ENCODE assay signal across 14 cellular contexts in the genomic region with DNA sequence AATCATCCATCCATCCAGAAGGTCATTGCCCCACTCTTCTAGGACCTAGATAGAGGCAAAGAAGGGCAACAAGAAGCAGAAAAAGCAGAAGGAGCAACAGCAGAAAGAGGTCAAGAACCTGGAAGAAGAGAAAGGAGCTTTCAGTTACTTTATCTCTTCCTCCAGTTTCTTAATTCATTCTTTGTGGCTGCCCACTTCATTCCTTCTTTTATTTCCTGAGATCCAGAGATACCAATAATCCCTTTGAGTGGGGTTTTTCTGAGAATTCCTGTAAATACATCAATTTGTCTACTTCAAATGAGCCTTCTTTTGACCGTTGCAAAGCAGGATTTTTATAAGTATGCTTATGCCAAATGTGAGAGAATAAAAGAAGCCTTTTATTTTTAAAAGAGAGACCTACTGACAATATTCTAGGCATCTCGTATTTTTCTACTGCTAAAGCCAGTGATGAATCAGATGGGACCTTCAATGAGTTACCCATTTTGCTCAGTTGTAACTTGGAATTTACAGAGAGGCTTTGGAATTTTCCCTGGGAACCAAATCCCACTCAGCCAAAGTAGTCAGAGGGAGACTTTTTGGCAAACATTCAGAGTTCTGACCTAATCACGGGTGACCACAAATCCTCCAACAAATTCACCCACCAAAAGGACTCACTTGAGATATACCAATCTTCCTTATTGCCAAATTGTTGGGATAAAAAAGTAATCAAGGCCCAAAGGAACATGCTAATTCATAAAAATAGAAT. TPM values are rescaled to one million over a fixed set of nuclear protein-coding genes. Genes with fewer than 3 reads are reported as not detected.
DNase-seq lines count a peak whose midpoint lies in the region; ATAC-seq, FAIRE-seq and TF ChIP-seq lines count a peak whose summit lies in the region.
"Had no signal": no experiment of that assay in that cellular context is flagged by ENCODE, and none has a peak within 500 bp of the region (broad histone marks: within the 10 kb centered on the region; RNA-seq: fewer than 3 reads in every experiment).

No MANE protein-coding gene starts in this region.

- BruUV-seq in K562 (replicated peaks; lab: Mats Ljungman, UMichigan) (no TSS peak), OCI-LY7 (replicated peaks; lab: Mats Ljungman, UMichigan) (no TSS peak)

- FAIRE-seq in HTR-8/SVneo (lab: Jason Lieb, UNC) = no peak
- FAIRE-seq in K562 (lab: Jason Lieb, UNC) = no peak

- no peaks in the 10 kb centered on the region for H3K9me1 ChIP-seq in K562 (ENCODE audit: control insufficient read depth, insufficient read depth, low read length)

- TF ChIP-seq RAD21 in K562 (CRISPR knock-in tag; conservative IDR thresholded peaks at IDR 0.05 in 1 of 2, IDR thresholded peaks at IDR 0.05 in 1 of 2) = no peak

- in situ Hi-C loops in K562 (cut with MboI) (no loop called here), HAP-1 (cut with MboI; ENCODE audit: low sequenced_read_pairs) (no loop called here)

- H3K4me3 ChIP-seq in AG09309 (ENCODE audit: control insufficient read depth, low read depth, low read length) (no peak overlapping the region), K562 (no peak overlapping the region), HAP-1 (no peak overlapping the region), OCI-LY7 (ENCODE audit: low read depth, low read length, poor library complexity, severe bottlenecking) (no peak overlapping the region)
- H3K4me3 ChIP-seq: Peyer's patch had no signal

- CTCF ChIA-PET in K562 (lab: Yijun Ruan, JAX; ENCODE audit: low intra/inter-chr PET ratio) = no interaction called here
- CTCF ChIA-PET in OCI-LY7 (lab: Charles Lee; ENCODE audit: unreplicated experiment) = no interaction called here

- no peak overlapping the region for H3K9ac ChIP-seq in K562 (ENCODE audit: insufficient read depth in 1 of 2, low read depth in 2 of 2, low read length in 2 of 2)

- no peak overlapping the region for H3K4me2 ChIP-seq in K562 (ENCODE audit: insufficient read depth, low read length)
- H3K4me2 ChIP-seq in OCI-LY7 (ENCODE audit: low read length) = no peak overlapping the region

- POLR2A ChIA-PET in K562 (lab: Yijun Ruan, JAX) = interaction anchor here (1.9 kb wide), 1 partner anchor 10 kb away, joined by 7 read pairs; no protein-coding TSS in a partner anchor
- POLR2A ChIA-PET in OCI-LY7 (lab: Charles Lee) = no interaction called here

- H3K9me2 ChIP-seq in OCI-LY7 (ENCODE audit: insufficient read depth, low read length) = 0 out of 2 replicates have a peak, but pooled peaks cover 6% of the 10 kb centered on the region

- H3K36me3 ChIP-seq in K562 (ENCODE audit: control insufficient read depth, insufficient read depth, low read length) (no peaks in the 10 kb centered on the region), HAP-1 (replicated peaks) (no peaks in the 10 kb centered on the region), OCI-LY7 (ENCODE audit: insufficient read depth, low read length) (no peaks in the 10 kb centered on the region)
- H3K36me3 ChIP-seq: Peyer's patch had no signal

- DNase-seq in AG09309 (ENCODE audit: low read depth) (peak; percentile 57), HTR-8/SVneo (ENCODE audit: insufficient read length, low spot score) (peak; percentile 32), K562 (ENCODE audit: extremely low read depth in 1 of 4, low spot score in 3 of 4) (no peak), iris pigment epithelial cell (ENCODE audit: low read depth) (peak; percentile 87), HAP-1 (ENCODE audit: low spot score in 2 of 2) (no peak), OCI-LY7 (ENCODE audit: low spot score) (no peak)
- no peak for DNase-seq in activated T-cell treated with anti-CD3 and anti-CD28 coated beads, Interleukin-2, amount 50 U/mL, for 48 hours
- DNase-seq: activated naive CD4-positive, alpha-beta T cell treated with anti-CD3 and anti-CD28 coated beads for 36 hours; CD8-positive, alpha-beta T cell; effector memory CD8-positive, alpha-beta T cell; immature natural killer cell; NCI-H187; Peyer's patch had no signal

- ATAC-seq in K562 (no peak), HG02938 (IDR thresholded peaks at IDR 0.05; ENCODE audit: unreplicated experiment) (no peak)
- ATAC-seq: CD8-positive, alpha-beta T cell; effector memory CD8-positive, alpha-beta T cell had no signal

- H4K20me1 ChIP-seq in K562 (replicated peaks; ENCODE audit: control insufficient read depth, insufficient read depth, low read length) (no peaks in the 10 kb centered on the region), OCI-LY7 (ENCODE audit: insufficient read depth, low read length) (no peaks in the 10 kb centered on the region)

- no peak overlapping the region for H2AFZ ChIP-seq in K562 (ENCODE audit: low read depth, low read length)
- H2AFZ ChIP-seq in OCI-LY7 (ENCODE audit: low read length) = no peak overlapping the region

- intact Hi-C loops in K562 (cut with micrococcal nuclease) = no loop called here
- intact Hi-C loops in OCI-LY7 (cut with micrococcal nuclease; ENCODE audit: unreplicated experiment) = no loop called here

- 9% methylated on average over 3 of the region's 3 CpGs for WGBS in K562 (ENCODE audit: insufficient coverage, low coverage, missing lambda C conversion rate)

- TF ChIP-seq EP300 in K562 (IDR thresholded peaks at IDR 0.05; ENCODE audit: low read length) = peak; percentile 74

- H3K9me3 ChIP-seq in K562 (replicated peaks; ENCODE audit: control insufficient read depth, insufficient read depth, low read depth, low read length) (no peaks in the 10 kb centered on the region), HAP-1 (no peaks in the 10 kb centered on the region), OCI-LY7 (ENCODE audit: low read length) (no peaks in the 10 kb centered on the region)
- H3K9me3 ChIP-seq: Peyer's patch had no signal

- peak overlapping the region; percentile 37; the same call in 1 of the 3 replicates for H3K27ac ChIP-seq in K562 (ENCODE audit: extremely low read depth, low read depth, low read length)
- H3K27ac ChIP-seq in OCI-LY7 (ENCODE audit: low read depth, low read length, poor library complexity, severe bottlenecking) = no peak overlapping the region
- H3K27ac ChIP-seq: Peyer's patch had no signal

- TF ChIP-seq POLR2A in K562 (conservative IDR thresholded peaks at IDR 0.05) = no peak

- TF ChIP-seq CTCF in AG09309 (IDR thresholded peaks at IDR 0.05; ENCODE audit: control insufficient read depth, insufficient read depth, low read depth, low read length, missing control alignments) (no peak), K562 (IDR thresholded peaks at IDR 0.05 in 2 of 3, conservative IDR thresholded peaks at IDR 0.05 in 1 of 3; ENCODE audit: insufficient read depth in 2 of 3, low read depth in 1 of 3, low read length in 3 of 3) (no peak), OCI-LY7 (conservative IDR thresholded peaks at IDR 0.05; ENCODE audit: low read length) (no peak)

- H3K79me2 ChIP-seq in K562 (ENCODE audit: control insufficient read depth, insufficient read depth, low read length) = peaks cover 2% of the 10 kb centered on the region; the same call in 1 of the 3 replicates
- no peaks in the 10 kb centered on the region for H3K79me2 ChIP-seq in OCI-LY7 (ENCODE audit: insufficient read depth, low read depth, low read length)

- peaks cover 0 to 2% of the 10 kb centered on the region in 2 experiments; a peak in 3 of 5 replicates for H3K4me1 ChIP-seq in K562 (replicated peaks in 1 of 2; ENCODE audit: control insufficient read depth in 2 of 2, insufficient read depth in 2 of 2, low read length in 2 of 2)
- H3K4me1 ChIP-seq in HAP-1 = peaks cover 34% of the 10 kb centered on the region
- no peaks in the 10 kb centered on the region for H3K4me1 ChIP-seq in OCI-LY7 (ENCODE audit: insufficient read depth, low read length, poor library complexity, severe bottlenecking)
- H3K4me1 ChIP-seq: Peyer's patch had no signal

- H3K27me3 ChIP-seq in K562 (ENCODE audit: control insufficient read depth in 2 of 2, insufficient read depth in 2 of 2, low read length in 2 of 2) (no peaks in the 10 kb centered on the region), HAP-1 (ENCODE audit: low read depth) (no peaks in the 10 kb centered on the region)
- H3K27me3 ChIP-seq: Peyer's patch had no signal

TF ChIP-seq in K562, 482 proteins besides CTCF, POLR2A, EP300 and RAD21 (continues in another document):
- TF ChIP-seq ZNF239 (CRISPR knock-in tag; IDR thresholded peaks at IDR 0.05) = no peak
- TF ChIP-seq MEIS2 (IDR thresholded peaks at IDR 0.05; ENCODE audit: partially characterized antibody) = peak; percentile 18
- TF ChIP-seq ZNF175 (CRISPR knock-in tag; IDR thresholded peaks at IDR 0.05; ENCODE audit: low read depth) = peak; percentile 4; the same call in 1 of the 2 replicates
- TF ChIP-seq, protein P1, sequence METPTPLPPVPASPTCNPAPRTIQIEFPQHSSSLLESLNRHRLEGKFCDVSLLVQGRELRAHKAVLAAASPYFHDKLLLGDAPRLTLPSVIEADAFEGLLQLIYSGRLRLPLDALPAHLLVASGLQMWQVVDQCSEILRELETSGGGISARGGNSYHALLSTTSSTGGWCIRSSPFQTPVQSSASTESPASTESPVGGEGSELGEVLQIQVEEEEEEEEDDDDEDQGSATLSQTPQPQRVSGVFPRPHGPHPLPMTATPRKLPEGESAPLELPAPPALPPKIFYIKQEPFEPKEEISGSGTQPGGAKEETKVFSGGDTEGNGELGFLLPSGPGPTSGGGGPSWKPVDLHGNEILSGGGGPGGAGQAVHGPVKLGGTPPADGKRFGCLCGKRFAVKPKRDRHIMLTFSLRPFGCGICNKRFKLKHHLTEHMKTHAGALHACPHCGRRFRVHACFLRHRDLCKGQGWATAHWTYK (CRISPR knock-in tag; IDR thresholded peaks at IDR 0.05) = no peak

RNA-seq across cellular contexts. Expression of a gene that starts 54.9 kb away (rescaled TPM):
- 7.3 and 12.7 TPM in 2 replicates for total RNA-seq in K562 (2011; cell fraction: chromatin; rRNA removed; ENCODE audit: low replicate concordance)
- 2.0 and 2.1 TPM in 2 replicates for total RNA-seq in K562 (2011; cell fraction: nucleolus; rRNA removed)
- total RNA-seq in K562 (2011; cell fraction: nucleoplasm; rRNA removed) = 3.4 and 7.3 TPM in 2 replicates
- total RNA-seq in K562 (2014; rRNA removed) (1.8 and 2.0 TPM in 2 replicates), K562 (2014; rRNA removed; fragmentation: Illumina TruSeq; extraction: Trizol) (3.7 and 4.5 TPM in 2 replicates), K562 (2015; rRNA removed; fragmentation: Illumina TruSeq; extraction: Trizol) (3.9 and 5.0 TPM in 2 replicates), K562 (2021) (3.9 and 4.7 TPM in 2 replicates), OCI-LY7 (2022) (not detected in 2 replicates)
- polyA plus RNA-seq in K562 (2011; rRNA removed) (4.3 and 5.9 TPM in 2 replicates), K562 (2014; fragmentation: Illumina TruSeq; extraction: Trizol) (2.8 and 3.3 TPM in 2 replicates), K562 (2014; fragmentation: Nextera tagmentation; extraction: Ambion mirVana) (under 1 TPM; 0.56 to 0.69 TPM), K562 (2014; rRNA removed) (1.7 and 2.2 TPM in 2 replicates)
- 2.2 and 2.9 TPM in 2 replicates for polyA plus RNA-seq in K562 (2011; cell fraction: cytosol; rRNA removed)
- 7.3 and 12.4 TPM in 2 replicates for polyA plus RNA-seq in K562 (2011; cell fraction: nucleus; rRNA removed)
- polyA plus RNA-seq in K562 (2012) = 1.7 and 2.4 TPM in 2 replicates
- 10.5 and 13.5 TPM in 2 replicates for polyA minus RNA-seq in K562 (2011; rRNA and poly(A)+ RNA removed)
- polyA minus RNA-seq in K562 (2011; cell fraction: cytosol; rRNA and poly(A)+ RNA removed) = 2.6 and 3.7 TPM in 2 replicates
- 5.9 and 6.7 TPM in 2 replicates for polyA minus RNA-seq in K562 (2011; cell fraction: nucleus; rRNA and poly(A)+ RNA removed)
- not detected in 2 replicates for total RNA-seq in OCI-LY7 (2014; rRNA removed; shearing (Covaris generic))
- total RNA-seq: activated naive CD4-positive, alpha-beta T cell treated with anti-CD3 and anti-CD28 coated beads for 36 hours; CD8-positive, alpha-beta T cell had no signal
- polyA plus RNA-seq: immature natural killer cell had no signal

Comparison
In these comparisons a context has a peak if more than half of its experiments do, and no peak if none do; other contexts are left out.
1. DNase-seq: peak in AG09309 (single experiment), HTR-8/SVneo (single experiment) and iris pigment epithelial cell (single experiment); none in K562 (0 of 4), HAP-1 (0 of 2), OCI-LY7 (single experiment) and activated T-cell treated with anti-CD3 and anti-CD28 coated beads, Interleukin-2, amount 50 U/mL, for 48 hours (0 of 2).